16 cellular contexts compared by ENCODE assay signal in the genomic region with DNA sequence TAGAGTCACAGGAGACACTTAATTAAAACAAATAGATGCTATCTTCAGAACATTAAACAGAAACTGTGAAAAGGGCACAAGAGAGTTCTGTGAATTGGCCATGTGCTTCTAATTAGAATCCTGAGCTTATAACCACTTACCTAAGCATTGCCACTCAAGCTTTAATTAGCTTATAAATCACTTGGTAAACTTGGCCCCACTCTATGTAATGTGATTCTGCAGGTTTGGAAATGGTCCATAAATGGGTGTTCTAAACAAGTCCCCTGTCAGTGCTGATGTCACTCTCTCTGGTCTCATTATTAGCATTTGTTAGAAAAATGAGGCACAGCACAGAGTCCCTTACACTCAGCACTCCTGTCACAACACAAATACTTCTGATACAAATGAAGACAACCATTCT. TPM values are rescaled to one million over a fixed set of nuclear protein-coding genes. Genes with fewer than 3 reads are reported as not detected.
A peak's percentile ranks its signal among the peaks of the same experiment; 100 is the strongest.
DNase-seq lines count a peak whose midpoint lies in the region; ATAC-seq and TF ChIP-seq lines count a peak whose summit lies in the region.
"Had no signal": no experiment of that assay in that cellular context is flagged by ENCODE, and none has a peak within 500 bp of the region (broad histone marks: within the 10 kb centered on the region; RNA-seq: fewer than 3 reads in every experiment).

No MANE protein-coding gene starts in this region.

- no peak overlapping the region for H3K27ac Mint-ChIP-seq in CD4-positive, CD25-positive, alpha-beta regulatory T cell
- peak overlapping the region; percentile 25 for H3K27ac Mint-ChIP-seq in central memory CD8-positive, alpha-beta T cell (ENCODE audit: low read depth)
- H3K27ac Mint-ChIP-seq in activated naive CD4-positive, alpha-beta T cell treated with anti-CD3 and anti-CD28 coated beads for 36 hours, result no peak overlapping the region
- H3K27ac Mint-ChIP-seq in activated CD4-positive, alpha-beta T cell treated with anti-CD3 and anti-CD28 coated beads, Interleukin-2, amount 10 ng/mL, durations not matched to agents 24 days and 14 days, result no peak overlapping the region

- H3K27me3 ChIP-seq in CD4-positive, CD25-positive, alpha-beta regulatory T cell (ENCODE audit: control insufficient read depth, insufficient read depth, low read length), result no peaks in the 10 kb centered on the region
- no peaks in the 10 kb centered on the region for H3K27me3 ChIP-seq in left ventricle myocardium inferior (ENCODE audit: low read depth)

- peaks cover 0 to 5% (median 1%) of the 10 kb centered on the region in 4 donors for H3K4me1 Mint-ChIP-seq in CD4-positive, CD25-positive, alpha-beta regulatory T cell
- peaks cover 24% of the 10 kb centered on the region for H3K4me1 Mint-ChIP-seq in central memory CD8-positive, alpha-beta T cell
- peaks cover 14% of the 10 kb centered on the region for H3K4me1 Mint-ChIP-seq in activated naive CD4-positive, alpha-beta T cell treated with anti-CD3 and anti-CD28 coated beads for 36 hours (ENCODE audit: low read depth)
- peaks cover 2% of the 10 kb centered on the region for H3K4me1 Mint-ChIP-seq in activated CD4-positive, alpha-beta T cell treated with anti-CD3 and anti-CD28 coated beads, Interleukin-2, amount 10 ng/mL, durations not matched to agents 24 days and 14 days

- TF ChIP-seq CTCF in left ventricle myocardium inferior (IDR thresholded peaks at IDR 0.05; ENCODE audit: borderline replicate concordance), result no peak

- ATAC-seq in CD4-positive, CD25-positive, alpha-beta regulatory T cell (ENCODE audit: low read depth in 2 of 2), result no peak
- no peak for ATAC-seq in central memory CD8-positive, alpha-beta T cell (replicated peaks; ENCODE audit: extremely low read depth, poor library complexity, severe bottlenecking)
- ATAC-seq: Panc1 had no signal

- peaks cover 0 to 59% (median 36%) of the 10 kb centered on the region in 7 donors for H3K9me3 Mint-ChIP-seq in CD4-positive, CD25-positive, alpha-beta regulatory T cell
- peaks cover under 1% of the 10 kb centered on the region for H3K9me3 Mint-ChIP-seq in central memory CD8-positive, alpha-beta T cell
- peaks cover 51% of the 10 kb centered on the region for H3K9me3 Mint-ChIP-seq in activated naive CD4-positive, alpha-beta T cell treated with anti-CD3 and anti-CD28 coated beads for 36 hours
- peaks cover 16% of the 10 kb centered on the region for H3K9me3 Mint-ChIP-seq in activated CD4-positive, alpha-beta T cell treated with anti-CD3 and anti-CD28 coated beads, Interleukin-2, amount 10 ng/mL, durations not matched to agents 24 days and 14 days

- no peak overlapping the region for H3K4me3 Mint-ChIP-seq in CD4-positive, CD25-positive, alpha-beta regulatory T cell
- H3K4me3 Mint-ChIP-seq in central memory CD8-positive, alpha-beta T cell, result no peak overlapping the region
- H3K4me3 Mint-ChIP-seq in activated naive CD4-positive, alpha-beta T cell treated with anti-CD3 and anti-CD28 coated beads for 36 hours, result no peak overlapping the region
- H3K4me3 Mint-ChIP-seq in activated CD4-positive, alpha-beta T cell treated with anti-CD3 and anti-CD28 coated beads, Interleukin-2, amount 10 ng/mL, durations not matched to agents 24 days and 14 days, result no peak overlapping the region

- H3K4me3 ChIP-seq in CD4-positive, CD25-positive, alpha-beta regulatory T cell (ENCODE audit: low read depth, low read length), result peak overlapping the region; percentile 16
- H3K4me3 ChIP-seq in left ventricle myocardium inferior, result peak overlapping the region; percentile 2

- peaks cover 65% of the 10 kb centered on the region for H3K36me3 Mint-ChIP-seq in CD4-positive, CD25-positive, alpha-beta regulatory T cell
- H3K36me3 Mint-ChIP-seq in central memory CD8-positive, alpha-beta T cell (ENCODE audit: insufficient read depth), result peaks cover 26% of the 10 kb centered on the region
- peaks cover 83% of the 10 kb centered on the region for H3K36me3 Mint-ChIP-seq in activated naive CD4-positive, alpha-beta T cell treated with anti-CD3 and anti-CD28 coated beads for 36 hours (ENCODE audit: low read depth)
- peaks cover 80% of the 10 kb centered on the region for H3K36me3 Mint-ChIP-seq in activated CD4-positive, alpha-beta T cell treated with anti-CD3 and anti-CD28 coated beads, Interleukin-2, amount 10 ng/mL, durations not matched to agents 24 days and 14 days (ENCODE audit: low read depth)

- no peak overlapping the region for H3K27ac ChIP-seq in CD4-positive, CD25-positive, alpha-beta regulatory T cell (ENCODE audit: insufficient read depth, low read length, poor library complexity, severe bottlenecking)
- peak overlapping the region; percentile 84 for H3K27ac ChIP-seq in left ventricle myocardium inferior (replicated peaks)

- H3K4me1 ChIP-seq in CD4-positive, CD25-positive, alpha-beta regulatory T cell (ENCODE audit: control insufficient read depth, insufficient read depth, low read length, poor library complexity, severe bottlenecking), result no peaks in the 10 kb centered on the region
- peaks cover 78% of the 10 kb centered on the region for H3K4me1 ChIP-seq in left ventricle myocardium inferior
- H3K4me1 ChIP-seq: Caco-2 had no signal

- peaks cover 85% of the 10 kb centered on the region in 2 experiments for H3K9me3 ChIP-seq in CD4-positive, CD25-positive, alpha-beta regulatory T cell (ENCODE audit: control insufficient read depth in 2 of 2, low read length in 2 of 2)
- peaks cover 16% of the 10 kb centered on the region for H3K9me3 ChIP-seq in left ventricle myocardium inferior (replicated peaks)

- intact Hi-C loops in left ventricle myocardium inferior (cut with micrococcal nuclease), result no loop called here
- intact Hi-C loops in activated naive CD4-positive, alpha-beta T cell treated with anti-CD3 and anti-CD28 coated beads for 36 hours (cut with micrococcal nuclease), result no loop called here
- intact Hi-C loops in activated CD4-positive, alpha-beta T cell treated with anti-CD3 and anti-CD28 coated beads, Interleukin-2, amount 10 ng/mL, durations not matched to agents 24 days and 14 days (cut with micrococcal nuclease), result no loop called here

- no peaks in the 10 kb centered on the region for H3K27me3 Mint-ChIP-seq in CD4-positive, CD25-positive, alpha-beta regulatory T cell
- H3K27me3 Mint-ChIP-seq in central memory CD8-positive, alpha-beta T cell, result no peaks in the 10 kb centered on the region
- H3K27me3 Mint-ChIP-seq in activated naive CD4-positive, alpha-beta T cell treated with anti-CD3 and anti-CD28 coated beads for 36 hours (ENCODE audit: low read depth), result no peaks in the 10 kb centered on the region
- no peaks in the 10 kb centered on the region for H3K27me3 Mint-ChIP-seq in activated CD4-positive, alpha-beta T cell treated with anti-CD3 and anti-CD28 coated beads, Interleukin-2, amount 10 ng/mL, durations not matched to agents 24 days and 14 days

- CTCF ChIA-PET in activated naive CD4-positive, alpha-beta T cell treated with anti-CD3 and anti-CD28 coated beads for 36 hours (lab: Charles Lee), result no interaction called here

- peak; percentile 16 for DNase-seq in NCI-H2029 treated with DMSO at 0.1 percent for 48 hours (lab: John Stamatoyannopoulos, UW)
- no peak for DNase-seq in NCI-H2029 (lab: John Stamatoyannopoulos, UW)
- DNase-seq in CD4-positive, CD25-positive, alpha-beta regulatory T cell, result no peak
- DNase-seq in central memory CD8-positive, alpha-beta T cell (ENCODE audit: low spot score in 2 of 2), result no peak
- DNase-seq in left ventricle myocardium inferior, result no peak
- DNase-seq in activated naive CD4-positive, alpha-beta T cell treated with anti-CD3 and anti-CD28 coated beads for 36 hours, result no peak
- DNase-seq in T-helper 9 cell, result no peak
- DNase-seq in activated CD4-positive, alpha-beta T cell treated with anti-CD3 and anti-CD28 coated beads, Interleukin-2, amount 10 ng/mL, durations not matched to agents 24 days and 14 days, result no peak
- DNase-seq: 8988T, Caco-2, KG1, MV-4-11, NCI-H1417 treated with DMSO at 0.1 percent for 48 hours, NCI-H1930, NCI-H510A had no signal

- peaks cover 82% of the 10 kb centered on the region for H3K36me3 ChIP-seq in CD4-positive, CD25-positive, alpha-beta regulatory T cell (ENCODE audit: control insufficient read depth, insufficient read depth, low read length)
- H3K36me3 ChIP-seq in left ventricle myocardium inferior, result peaks cover 41% of the 10 kb centered on the region

RNA-seq across cellular contexts. Expression of gene ZNF91, which starts 18.0 kb away (rescaled TPM):
- total RNA-seq in CD4-positive, CD25-positive, alpha-beta regulatory T cell, result 49.0 TPM
- polyA plus RNA-seq in CD4-positive, CD25-positive, alpha-beta regulatory T cell, result 10 to 100 TPM; 17.9 to 45.8 (median 35.0) TPM
- 101 TPM for total RNA-seq in left ventricle myocardium inferior
- 10 to 100 TPM; 33.7 to 36.3 TPM for total RNA-seq in activated naive CD4-positive, alpha-beta T cell treated with anti-CD3 and anti-CD28 coated beads for 36 hours
- 25.0 and 31.1 TPM in 2 replicates for total RNA-seq in activated CD4-positive, alpha-beta T cell treated with anti-CD3 and anti-CD28 coated beads, Interleukin-2, amount 10 ng/mL, durations not matched to agents 24 days and 14 days
